23 cellular contexts compared by ENCODE assay signal in genomic region chr17:14207791-14208190, GRCh38. TPM values are rescaled to one million over a fixed set of nuclear protein-coding genes. Genes with fewer than 3 reads are reported as not detected.
DNase-seq lines count a peak whose midpoint lies in the region; ATAC-seq and TF ChIP-seq lines count a peak whose summit lies in the region.
"Had no signal": no experiment of that assay in that cellular context is flagged by ENCODE, and none has a peak within 500 bp of the region (broad histone marks: within the 10 kb centered on the region; RNA-seq: fewer than 3 reads in every experiment).

No MANE protein-coding gene starts in this region.

- intact Hi-C loops in CD4-positive, alpha-beta memory T cell (cut with micrococcal nuclease) = loop anchor here (10.0 kb wide), 2 partner anchors 383 to 1193 kb away; partner anchors contain the start of gene ELAC2

- no peak for ATAC-seq in CD4-positive, CD25-positive, alpha-beta regulatory T cell (ENCODE audit: low read depth in 2 of 2)
- no peak for ATAC-seq in central memory CD8-positive, alpha-beta T cell (replicated peaks; ENCODE audit: extremely low read depth, poor library complexity, severe bottlenecking)
- ATAC-seq in natural killer cell treated with Interleukin-12 subunit alpha and Interleukin-12 subunit beta and Interleukin-15 and Interleukin-18, amount 100 ng/mL, for 72 hours = no peak
- no peak for ATAC-seq in GM21737 (IDR thresholded peaks at IDR 0.05; ENCODE audit: unreplicated experiment)
- ATAC-seq: GM12878, Right ventricle myocardium inferior had no signal

- peaks cover 0 to 1% (median 0%) of the 10 kb centered on the region in 7 donors for H3K9me3 Mint-ChIP-seq in CD4-positive, CD25-positive, alpha-beta regulatory T cell
- H3K9me3 Mint-ChIP-seq in CD4-positive, alpha-beta memory T cell = peaks cover 0 to 2% (median 0%) of the 10 kb centered on the region in 8 donors
- peaks cover 4% of the 10 kb centered on the region for H3K9me3 Mint-ChIP-seq in central memory CD8-positive, alpha-beta T cell
- H3K9me3 Mint-ChIP-seq in natural killer cell treated with Interleukin-12 subunit alpha and Interleukin-12 subunit beta and Interleukin-15 and Interleukin-18, amount 100 ng/mL, for 72 hours = no peaks in the 10 kb centered on the region
- H3K9me3 Mint-ChIP-seq: HFFc6 had no signal

- peak overlapping the region in 2 of 3 donors; percentile 81 to 95 for H3K27ac Mint-ChIP-seq in CD4-positive, CD25-positive, alpha-beta regulatory T cell
- peak overlapping the region; percentile 17 to 99 (median 83) for H3K27ac Mint-ChIP-seq in CD4-positive, alpha-beta memory T cell
- H3K27ac Mint-ChIP-seq in central memory CD8-positive, alpha-beta T cell (ENCODE audit: low read depth) = peak overlapping the region; percentile 64
- H3K27ac Mint-ChIP-seq in natural killer cell treated with Interleukin-12 subunit alpha and Interleukin-12 subunit beta and Interleukin-15 and Interleukin-18, amount 100 ng/mL, for 72 hours = peak overlapping the region; percentile 17 to 88
- H3K27ac Mint-ChIP-seq: HFFc6 had no signal

- no peak for DNase-seq in CD4-positive, CD25-positive, alpha-beta regulatory T cell
- no peak for DNase-seq in CD4-positive, alpha-beta memory T cell
- DNase-seq in central memory CD8-positive, alpha-beta T cell (ENCODE audit: low spot score in 2 of 2) = no peak
- DNase-seq in natural killer cell treated with Interleukin-12 subunit alpha and Interleukin-12 subunit beta and Interleukin-15 and Interleukin-18, amount 100 ng/mL, for 72 hours (ENCODE audit: low spot score) = no peak
- no peak for DNase-seq in erythroblast (lab: John Stamatoyannopoulos, UW)
- no peak for DNase-seq in T1000 (lab: John Stamatoyannopoulos, UW)
- DNase-seq: BE2C, DND-41, GM23248, H9, HFFc6, Kasumi-1, NCI-H1694, NCI-H2081, NCI-H446, NCI-H526 treated with DMSO at 0.1 percent for 48 hours, OCI-M1 had no signal

- no peaks in the 10 kb centered on the region for H3K27me3 ChIP-seq in CD4-positive, CD25-positive, alpha-beta regulatory T cell (ENCODE audit: control insufficient read depth, insufficient read depth, low read length)
- H3K27me3 ChIP-seq in CD4-positive, alpha-beta memory T cell (ENCODE audit: insufficient read depth, low read length) = no peaks in the 10 kb centered on the region
- H3K27me3 ChIP-seq: BE2C, SJSA1 had no signal

- H3K4me3 ChIP-seq in CD4-positive, CD25-positive, alpha-beta regulatory T cell (ENCODE audit: low read depth, low read length) = no peak overlapping the region
- no peak overlapping the region for H3K4me3 ChIP-seq in CD4-positive, alpha-beta memory T cell (ENCODE audit: low read length in 2 of 2)
- H3K4me3 ChIP-seq: GM12878, GM23248, SJSA1 had no signal

- H3K36me3 ChIP-seq in CD4-positive, CD25-positive, alpha-beta regulatory T cell (ENCODE audit: control insufficient read depth, insufficient read depth, low read length) = peaks cover 7% of the 10 kb centered on the region
- H3K36me3 ChIP-seq in CD4-positive, alpha-beta memory T cell (ENCODE audit: insufficient read depth, low read length) = no peaks in the 10 kb centered on the region
- H3K36me3 ChIP-seq: BE2C had no signal

- CTCF ChIA-PET in CD4-positive, alpha-beta memory T cell (lab: Charles Lee; ENCODE audit: partially characterized antibody) = interaction anchor here (4.1 kb wide), 1 partner anchor 10 kb away, joined by 17 read pairs; no protein-coding TSS in a partner anchor

- H3K4me3 Mint-ChIP-seq in CD4-positive, CD25-positive, alpha-beta regulatory T cell = no peak overlapping the region
- peak overlapping the region in 1 of 8 donors; percentile 52 for H3K4me3 Mint-ChIP-seq in CD4-positive, alpha-beta memory T cell
- H3K4me3 Mint-ChIP-seq in central memory CD8-positive, alpha-beta T cell = peak overlapping the region; percentile 45
- peak overlapping the region; percentile 33 for H3K4me3 Mint-ChIP-seq in natural killer cell treated with Interleukin-12 subunit alpha and Interleukin-12 subunit beta and Interleukin-15 and Interleukin-18, amount 100 ng/mL, for 72 hours
- H3K4me3 Mint-ChIP-seq: H9, HFFc6 had no signal

- H3K4me1 ChIP-seq in CD4-positive, CD25-positive, alpha-beta regulatory T cell (ENCODE audit: control insufficient read depth, insufficient read depth, low read length, poor library complexity, severe bottlenecking) = peaks cover 42% of the 10 kb centered on the region
- H3K4me1 ChIP-seq in CD4-positive, alpha-beta memory T cell (ENCODE audit: insufficient read depth, low read length) = peaks cover 53% of the 10 kb centered on the region
- H3K4me1 ChIP-seq: BE2C had no signal

- peaks cover 41% of the 10 kb centered on the region for H3K36me3 Mint-ChIP-seq in CD4-positive, CD25-positive, alpha-beta regulatory T cell
- peaks cover 14 to 37% of the 10 kb centered on the region in 2 donors for H3K36me3 Mint-ChIP-seq in CD4-positive, alpha-beta memory T cell
- H3K36me3 Mint-ChIP-seq in central memory CD8-positive, alpha-beta T cell (ENCODE audit: insufficient read depth) = peaks cover 6% of the 10 kb centered on the region
- peaks cover 6% of the 10 kb centered on the region for H3K36me3 Mint-ChIP-seq in natural killer cell treated with Interleukin-12 subunit alpha and Interleukin-12 subunit beta and Interleukin-15 and Interleukin-18, amount 100 ng/mL, for 72 hours

- POLR2A ChIA-PET in CD4-positive, alpha-beta memory T cell (lab: Charles Lee; ENCODE audit: partially characterized antibody) = interaction anchor here (1.5 to 5.7 kb wide), 2 partner anchors 94 to 139 kb away, joined by 3 to 57 read pairs; partner anchors contain the start of gene HS3ST3B1

- no peak for TF ChIP-seq POLR2A in erythroblast (IDR thresholded peaks at IDR 0.05; ENCODE audit: low read length)

- H3K27ac ChIP-seq in CD4-positive, CD25-positive, alpha-beta regulatory T cell (ENCODE audit: insufficient read depth, low read length, poor library complexity, severe bottlenecking) = no peak overlapping the region
- H3K27ac ChIP-seq in CD4-positive, alpha-beta memory T cell (ENCODE audit: low read depth, low read length) = no peak overlapping the region
- H3K27ac ChIP-seq: GM23248, SJSA1 had no signal

- H3K27me3 Mint-ChIP-seq in CD4-positive, CD25-positive, alpha-beta regulatory T cell = no peaks in the 10 kb centered on the region
- no peaks in the 10 kb centered on the region for H3K27me3 Mint-ChIP-seq in CD4-positive, alpha-beta memory T cell
- H3K27me3 Mint-ChIP-seq in central memory CD8-positive, alpha-beta T cell = no peaks in the 10 kb centered on the region
- no peaks in the 10 kb centered on the region for H3K27me3 Mint-ChIP-seq in natural killer cell treated with Interleukin-12 subunit alpha and Interleukin-12 subunit beta and Interleukin-15 and Interleukin-18, amount 100 ng/mL, for 72 hours

- peaks cover 24 to 85% (median 49%) of the 10 kb centered on the region in 4 donors for H3K4me1 Mint-ChIP-seq in CD4-positive, CD25-positive, alpha-beta regulatory T cell
- peaks cover 47 to 79% (median 62%) of the 10 kb centered on the region in 4 donors for H3K4me1 Mint-ChIP-seq in CD4-positive, alpha-beta memory T cell
- peaks cover 53% of the 10 kb centered on the region for H3K4me1 Mint-ChIP-seq in central memory CD8-positive, alpha-beta T cell
- peaks cover 71 to 82% of the 10 kb centered on the region in 2 donors for H3K4me1 Mint-ChIP-seq in natural killer cell treated with Interleukin-12 subunit alpha and Interleukin-12 subunit beta and Interleukin-15 and Interleukin-18, amount 100 ng/mL, for 72 hours (ENCODE audit: low read depth in 2 of 2)

- H3K9me3 ChIP-seq in CD4-positive, CD25-positive, alpha-beta regulatory T cell (ENCODE audit: control insufficient read depth in 2 of 2, low read length in 2 of 2) = no peaks in the 10 kb centered on the region
- no peaks in the 10 kb centered on the region for H3K9me3 ChIP-seq in CD4-positive, alpha-beta memory T cell (ENCODE audit: control insufficient read depth in 1 of 2, low read length in 2 of 2)
- H3K9me3 ChIP-seq: BE2C, SJSA1 had no signal

RNA-seq across cellular contexts. Expression of gene CDRT15, which starts 28.9 kb away (rescaled TPM):
- not detected for total RNA-seq in CD4-positive, CD25-positive, alpha-beta regulatory T cell
- under 1 TPM in 1 of 4 donors, not detected in 3; 0.49 TPM for polyA plus RNA-seq in CD4-positive, CD25-positive, alpha-beta regulatory T cell
- total RNA-seq in CD4-positive, alpha-beta memory T cell = not detected
- not detected for polyA plus RNA-seq in CD4-positive, alpha-beta memory T cell
- not detected for total RNA-seq in natural killer cell treated with Interleukin-12 subunit alpha and Interleukin-12 subunit beta and Interleukin-15 and Interleukin-18, amount 100 ng/mL, for 72 hours
- total RNA-seq: A673, GM12878, GM23248, H9, HFFc6, MCF 10A, Right ventricle myocardium inferior, SJSA1 had no signal
- polyA plus RNA-seq: GM23248 had no signal

Comparison
In these comparisons a context has a peak if more than half of its experiments do, and no peak if none do; other contexts are left out.
1. H3K4me3 Mint-ChIP-seq: peak in central memory CD8-positive, alpha-beta T cell (single experiment) and natural killer cell treated with Interleukin-12 subunit alpha and Interleukin-12 subunit beta and Interleukin-15 and Interleukin-18, amount 100 ng/mL, for 72 hours (single experiment); none in CD4-positive, CD25-positive, alpha-beta regulatory T cell (0 of 4).
2. Peak in every context shown above with its lines, with median percentiles within 50 percentile points of each other: H3K27ac Mint-ChIP-seq.